ENCODE assay signal across 13 cellular contexts in genomic region chr2:9831670-9832069, GRCh38.
"Had no signal": no experiment of that assay in that cellular context is flagged by ENCODE, and none has a peak within 500 bp of the region (broad histone marks: within the 10 kb centered on the region; RNA-seq: fewer than 3 reads in every experiment).

No MANE protein-coding gene starts in this region.

- H2AFZ ChIP-seq: hepatocyte had no signal

- H3K36me3 ChIP-seq: ascending aorta had no signal

- H3K4me1 ChIP-seq: ascending aorta, testis had no signal

- H3K79me2 ChIP-seq: hepatocyte had no signal

- H3K4me2 ChIP-seq: hepatocyte had no signal

- H3K27ac ChIP-seq: ascending aorta, psoas muscle, testis had no signal

- H3K4me3 ChIP-seq: ascending aorta, hepatocyte, psoas muscle, testis had no signal

- DNase-seq: activated CD4-positive, alpha-beta memory T cell treated with anti-CD3 and anti-CD28 coated beads for 36 hours; activated CD4-positive, alpha-beta T cell treated with anti-CD3 and anti-CD28 coated beads for 1 hour; activated CD8-positive, alpha-beta memory T cell treated with anti-CD3 and anti-CD28 coated beads, Interleukin-2, amount 10 ng/mL, durations not matched to agents 7 days and 5 days; activated naive CD4-positive, alpha-beta T cell treated with anti-CD3 and anti-CD28 coated beads, Interleukin-2, amount 10 ng/mL, durations not matched to agents 7 days and 5 days; activated T-cell treated with anti-CD3 and anti-CD28 coated beads, Interleukin-2, amount 50 U/mL, for 1 hour; occipital lobe; psoas muscle; stimulated activated CD4-positive, alpha-beta T cell treated with anti-CD3 and anti-CD28 coated beads, Interleukin-1b, Interleukin-23, amount 100 ng/mL, for 48 hours; stimulated activated naive CD8-positive, alpha-beta T cell treated with anti-CD3 and anti-CD28 coated beads, Interleukin-15, amount 100 ng/mL, for 72 hours; testis had no signal

- H3K9me3 ChIP-seq: ascending aorta, psoas muscle, testis had no signal

- ATAC-seq: activated CD8-positive, alpha-beta memory T cell treated with anti-CD3 and anti-CD28 coated beads, Interleukin-2, amount 10 ng/mL, durations not matched to agents 7 days and 5 days; psoas muscle; sciatic nerve; stimulated activated naive CD8-positive, alpha-beta T cell treated with anti-CD3 and anti-CD28 coated beads, Interleukin-15, amount 100 ng/mL, for 72 hours had no signal

- H3K27me3 ChIP-seq: ascending aorta, hepatocyte, testis had no signal
